ENCODE assay signal across 22 cellular contexts in the genomic region with DNA sequence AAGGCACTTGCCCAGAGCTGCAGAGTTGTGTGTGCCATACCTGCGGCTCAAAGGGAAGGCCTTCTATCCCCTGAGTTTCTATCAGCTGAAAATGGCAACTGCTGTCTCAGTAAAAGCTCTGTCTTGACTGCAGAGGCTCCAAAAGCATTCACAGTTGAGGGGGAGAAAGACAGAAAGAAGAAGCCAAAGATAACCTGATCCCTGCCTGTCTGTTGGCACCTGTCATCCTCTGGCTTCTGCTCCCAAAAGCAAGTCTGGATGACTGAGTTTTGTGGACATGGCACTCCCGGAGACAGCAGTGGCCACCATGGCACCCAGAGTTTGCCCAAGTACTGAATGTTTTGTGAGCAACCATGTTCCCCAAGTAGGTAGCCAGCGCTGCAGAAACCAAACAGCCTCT.
"Had no signal": no experiment of that assay in that cellular context is flagged by ENCODE, and none has a peak within 500 bp of the region (broad histone marks: within the 10 kb centered on the region; RNA-seq: fewer than 3 reads in every experiment).

No MANE protein-coding gene starts in this region.

- H3K36me3 Mint-ChIP-seq: brain; memory B cell; stimulated activated naive B cell treated with anti-CD40 and anti-IgM and Interleukin-4, amounts not matched to agents 10 μg/mL and 1 μg/mL and 100 μg/mL, for 72 hours had no signal

- H3K27ac Mint-ChIP-seq: activated naive CD4-positive, alpha-beta T cell treated with anti-CD3 and anti-CD28 coated beads, Interleukin-2, amount 50 U/mL, for 72 hours; activated T-cell treated with anti-CD3 and anti-CD28 coated beads, Interleukin-2, amount 50 U/mL, for 24 hours; activated T-helper 17 cell treated with anti-CD3 and anti-CD28 coated beads, Interleukin-2, amount 50 U/mL, for 72 hours; dendritic cell treated with granulocyte-macrophage colony-stimulating factor and Interleukin-4, amounts not matched to agents 40 ng/mL and 50 ng/mL, for 4 days; memory B cell; stimulated activated naive B cell treated with anti-CD40 and anti-IgM and Interleukin-4, amounts not matched to agents 10 μg/mL and 1 μg/mL and 100 μg/mL, for 72 hours had no signal

- H3K4me1 ChIP-seq: prostate gland had no signal

- ATAC-seq: activated naive CD4-positive, alpha-beta T cell treated with anti-CD3 and anti-CD28 coated beads, Interleukin-2, amount 50 U/mL, for 72 hours; activated T-helper 17 cell treated with anti-CD3 and anti-CD28 coated beads, Interleukin-2, amount 50 U/mL, for 72 hours; esophagus mucosa; gastroesophageal sphincter; heart left ventricle; right lobe of liver; stimulated activated naive B cell treated with anti-CD40 and anti-IgM and Interleukin-4, amounts not matched to agents 10 μg/mL and 1 μg/mL and 100 μg/mL, for 72 hours; T-cell had no signal

- H3K4me3 Mint-ChIP-seq: activated T-cell treated with anti-CD3 and anti-CD28 coated beads, Interleukin-2, amount 50 U/mL, for 24 hours; activated T-helper 17 cell treated with anti-CD3 and anti-CD28 coated beads, Interleukin-2, amount 50 U/mL, for 72 hours; brain; dendritic cell treated with granulocyte-macrophage colony-stimulating factor and Interleukin-4, amounts not matched to agents 40 ng/mL and 50 ng/mL, for 4 days; memory B cell; stimulated activated naive B cell treated with anti-CD40 and anti-IgM and Interleukin-4, amounts not matched to agents 10 μg/mL and 1 μg/mL and 100 μg/mL, for 72 hours; T-cell had no signal

- H3K36me3 ChIP-seq: prostate gland, right lobe of liver had no signal

- H3K9me3 ChIP-seq: gastroesophageal sphincter, heart left ventricle, prostate gland, right lobe of liver, vagina had no signal

- DNase-seq: activated CD4-positive, alpha-beta T cell treated with anti-CD3 and anti-CD28 coated beads for 1 hour; activated CD4-positive, alpha-beta T cell treated with anti-CD3 and anti-CD28 coated beads, Interleukin-2, amount 50 U/mL, for 1 hour; activated CD8-positive, alpha-beta memory T cell treated with anti-CD3 and anti-CD28 coated beads, Interleukin-2, amount 50 U/mL, for 4 hours; activated T-cell treated with anti-CD3 and anti-CD28 coated beads, Interleukin-2, amount 50 U/mL, for 24 hours; aorta; effector memory CD4-positive, alpha-beta T cell; heart left ventricle; right lobe of liver; stimulated activated CD4-positive, alpha-beta T cell treated with anti-CD3 and anti-CD28 coated beads, Interleukin-2, amount 100 ng/mL, for 48 hours; stimulated activated CD8-positive, alpha-beta memory T cell treated with anti-CD3 and anti-CD28 coated beads, Interleukin-4, amount 100 ng/mL, for 48 hours; stimulated activated naive B cell treated with anti-CD40 and anti-IgM and Interleukin-4, amounts not matched to agents 10 μg/mL and 1 μg/mL and 100 μg/mL, for 72 hours; T-cell; T-helper 9 cell had no signal

- H3K4me3 ChIP-seq: gastroesophageal sphincter, heart left ventricle, prostate gland, right lobe of liver, vagina had no signal

- H3K27me3 ChIP-seq: gastroesophageal sphincter, heart left ventricle, right lobe of liver, vagina had no signal

- H3K27ac ChIP-seq: gastroesophageal sphincter, heart left ventricle, prostate gland, right lobe of liver, vagina had no signal

- H3K27me3 Mint-ChIP-seq: activated T-cell treated with anti-CD3 and anti-CD28 coated beads, Interleukin-2, amount 50 U/mL, for 24 hours; dendritic cell treated with granulocyte-macrophage colony-stimulating factor and Interleukin-4, amounts not matched to agents 40 ng/mL and 50 ng/mL, for 4 days; T-cell had no signal

- H3K9me3 Mint-ChIP-seq: activated naive CD4-positive, alpha-beta T cell treated with anti-CD3 and anti-CD28 coated beads, Interleukin-2, amount 50 U/mL, for 72 hours; activated T-cell treated with anti-CD3 and anti-CD28 coated beads, Interleukin-2, amount 50 U/mL, for 24 hours; activated T-helper 17 cell treated with anti-CD3 and anti-CD28 coated beads, Interleukin-2, amount 50 U/mL, for 72 hours; brain; dendritic cell treated with granulocyte-macrophage colony-stimulating factor and Interleukin-4, amounts not matched to agents 40 ng/mL and 50 ng/mL, for 4 days; memory B cell; stimulated activated naive B cell treated with anti-CD40 and anti-IgM and Interleukin-4, amounts not matched to agents 10 μg/mL and 1 μg/mL and 100 μg/mL, for 72 hours; T-cell had no signal
